Comparison of ENCODE assay signal across 28 cellular contexts in the genomic region with DNA sequence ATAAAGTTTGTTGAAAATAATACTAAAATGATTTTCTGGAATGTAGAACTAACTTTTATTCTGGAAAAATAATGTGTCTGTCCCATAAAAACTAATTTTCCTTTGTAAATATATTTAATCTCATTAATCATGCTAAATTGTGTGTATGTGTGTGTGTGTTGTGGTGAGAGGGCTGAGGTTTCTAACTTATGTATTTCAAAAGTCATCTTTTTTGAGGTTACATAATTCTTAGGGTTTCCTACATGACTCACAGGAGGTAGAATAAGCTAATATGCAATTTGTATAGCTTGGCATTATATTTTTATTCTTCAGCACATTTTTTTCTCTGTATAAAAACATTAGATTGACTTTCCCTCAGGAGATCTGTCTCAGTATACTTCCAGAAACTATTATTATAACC.
"Had no signal": no experiment of that assay in that cellular context is flagged by ENCODE, and none has a peak within 500 bp of the region (broad histone marks: within the 10 kb centered on the region; RNA-seq: fewer than 3 reads in every experiment).

No MANE protein-coding gene starts in this region.

- H3K27me3 Mint-ChIP-seq: natural killer cell treated with Interleukin-12 subunit alpha and Interleukin-12 subunit beta and Interleukin-15 and Interleukin-18, amount 100 ng/mL, for 72 hours; stimulated activated naive B cell treated with anti-CD40 and anti-IgM and Interleukin-4, amounts not matched to agents 10 μg/mL and 1 μg/mL and 100 μg/mL, for 72 hours; stimulated activated naive CD8-positive, alpha-beta T cell treated with anti-CD3 and anti-CD28 coated beads, Interleukin-15, Interleukin-2, amounts not matched to agents 100 ng/mL and 50 ng/mL, for 24 hours had no signal

- FAIRE-seq: pancreas, small intestine, urothelium cell line had no signal

- H3K27me3 ChIP-seq: neutrophil, pancreas, right atrium auricular region, right lobe of liver, sigmoid colon, stomach, thyroid gland, tibial nerve, upper lobe of left lung, vagina had no signal

- H3K27ac Mint-ChIP-seq: natural killer cell treated with Interleukin-12 subunit alpha and Interleukin-12 subunit beta and Interleukin-15 and Interleukin-18, amount 100 ng/mL, for 72 hours; nephron progenitor cell; stimulated activated effector memory CD8-positive, alpha-beta T cell treated with anti-CD3 and anti-CD28 coated beads, Interleukin-12 subunit alpha, Interleukin-12 subunit beta, amount 100 ng/mL, for 72 hours; stimulated activated naive B cell treated with anti-CD40 and anti-IgM and Interleukin-4, amounts not matched to agents 10 μg/mL and 1 μg/mL and 100 μg/mL, for 72 hours; stimulated activated naive CD8-positive, alpha-beta T cell treated with anti-CD3 and anti-CD28 coated beads, Interleukin-15, Interleukin-2, amounts not matched to agents 100 ng/mL and 50 ng/mL, for 24 hours had no signal

- H3K4me3 Mint-ChIP-seq: natural killer cell treated with Interleukin-12 subunit alpha and Interleukin-12 subunit beta and Interleukin-15 and Interleukin-18, amount 100 ng/mL, for 72 hours; nephron progenitor cell; neural crest cell; stimulated activated effector memory CD8-positive, alpha-beta T cell treated with anti-CD3 and anti-CD28 coated beads, Interleukin-12 subunit alpha, Interleukin-12 subunit beta, amount 100 ng/mL, for 72 hours; stimulated activated naive B cell treated with anti-CD40 and anti-IgM and Interleukin-4, amounts not matched to agents 10 μg/mL and 1 μg/mL and 100 μg/mL, for 72 hours; stimulated activated naive CD8-positive, alpha-beta T cell treated with anti-CD3 and anti-CD28 coated beads, Interleukin-15, Interleukin-2, amounts not matched to agents 100 ng/mL and 50 ng/mL, for 24 hours had no signal

- DNase-seq: nephron progenitor cell; nucleus accumbens; pancreas; retina; right lobe of liver; sigmoid colon; small intestine; stimulated activated CD4-positive, alpha-beta T cell treated with anti-CD3 and anti-CD28 coated beads, Interleukin-15, amount 100 ng/mL, for 24 hours; stimulated activated CD4-positive, alpha-beta T cell treated with anti-CD3 and anti-CD28 coated beads, Interleukin-2, amount 100 ng/mL, for 24 hours; stimulated activated CD4-positive, alpha-beta T cell treated with anti-CD3 and anti-CD28 coated beads, Interleukin-2, amount 100 ng/mL, for 48 hours; stimulated activated CD4-positive, alpha-beta T cell treated with anti-CD3 and anti-CD28 coated beads, Interleukin-4, amount 100 ng/mL, for 24 hours; stimulated activated naive B cell treated with anti-CD40 and anti-IgM and Interleukin-4, amounts not matched to agents 10 μg/mL and 1 μg/mL and 100 μg/mL, for 72 hours; stimulated activated naive CD4-positive, alpha-beta T cell treated with Interleukin-2 at 50 U/mL for 16 hours; stomach; thyroid gland; trophoblast cell; upper lobe of left lung had no signal

- H3K4me1 Mint-ChIP-seq: nephron progenitor cell; neural crest cell; stimulated activated effector memory CD8-positive, alpha-beta T cell treated with anti-CD3 and anti-CD28 coated beads, Interleukin-12 subunit alpha, Interleukin-12 subunit beta, amount 100 ng/mL, for 72 hours; stimulated activated naive B cell treated with anti-CD40 and anti-IgM and Interleukin-4, amounts not matched to agents 10 μg/mL and 1 μg/mL and 100 μg/mL, for 72 hours had no signal

- H3K36me3 ChIP-seq: neutrophil, pancreas, prostate gland, right atrium auricular region, right lobe of liver, sigmoid colon, stomach, thoracic aorta, thyroid gland, tibial nerve, upper lobe of left lung, vagina had no signal

- H3K4me3 ChIP-seq: pancreas, prostate gland, right atrium auricular region, right lobe of liver, sigmoid colon, stomach, thoracic aorta, thyroid gland, tibial nerve, upper lobe of left lung, vagina had no signal

- H3K36me3 Mint-ChIP-seq: natural killer cell treated with Interleukin-12 subunit alpha and Interleukin-12 subunit beta and Interleukin-15 and Interleukin-18, amount 100 ng/mL, for 72 hours; stimulated activated effector memory CD8-positive, alpha-beta T cell treated with anti-CD3 and anti-CD28 coated beads, Interleukin-12 subunit alpha, Interleukin-12 subunit beta, amount 100 ng/mL, for 72 hours; stimulated activated naive B cell treated with anti-CD40 and anti-IgM and Interleukin-4, amounts not matched to agents 10 μg/mL and 1 μg/mL and 100 μg/mL, for 72 hours had no signal

- H3K9me3 ChIP-seq: neutrophil, pancreas, prostate gland, right atrium auricular region, right lobe of liver, stomach, thoracic aorta, thyroid gland, upper lobe of left lung, vagina had no signal

- H3K9me3 Mint-ChIP-seq: nephron progenitor cell had no signal

- H3K4me1 ChIP-seq: pancreas, prostate gland, right atrium auricular region, right lobe of liver, sigmoid colon, stomach, thyroid gland, tibial nerve, upper lobe of left lung, vagina had no signal

- H3K27ac ChIP-seq: neutrophil, pancreas, prostate gland, right atrium auricular region, right lobe of liver, sigmoid colon, stomach, thoracic aorta, thyroid gland, tibial nerve, upper lobe of left lung, vagina had no signal

- ATAC-seq: natural killer cell treated with Interleukin-12 subunit alpha and Interleukin-12 subunit beta and Interleukin-15 and Interleukin-18, amount 100 ng/mL, for 72 hours; pancreas; right lobe of liver; stimulated activated effector memory CD8-positive, alpha-beta T cell treated with anti-CD3 and anti-CD28 coated beads, Interleukin-12 subunit alpha, Interleukin-12 subunit beta, amount 100 ng/mL, for 72 hours; stimulated activated naive B cell treated with anti-CD40 and anti-IgM and Interleukin-4, amounts not matched to agents 10 μg/mL and 1 μg/mL and 100 μg/mL, for 72 hours had no signal
